Comparison of ENCODE assay signal across 31 cellular contexts in genomic region chr5:60178101-60178500, GRCh38.
DNase-seq lines count a peak whose midpoint lies in the region; ATAC-seq and TF ChIP-seq lines count a peak whose summit lies in the region.
"Had no signal": no experiment of that assay in that cellular context is flagged by ENCODE, and none has a peak within 500 bp of the region (broad histone marks: within the 10 kb centered on the region; RNA-seq: fewer than 3 reads in every experiment).

No MANE protein-coding gene starts in this region.

- 0 out of 2 replicates have a peak overlapping the region, but pooled peaks have one; percentile 62 for H2AFZ ChIP-seq in SK-N-SH (ENCODE audit: low read depth)

- no peaks in the 10 kb centered on the region for H3K27me3 Mint-ChIP-seq in mesothelial cell of epicardium (ENCODE audit: low read depth)
- H3K27me3 Mint-ChIP-seq: activated naive CD8-positive, alpha-beta T cell treated with anti-CD3 and anti-CD28 coated beads for 36 hours; CD8-positive, alpha-beta memory T cell had no signal

- no peak overlapping the region for H3K9ac ChIP-seq in SK-N-SH

- no peaks in the 10 kb centered on the region for H3K27me3 ChIP-seq in SK-N-SH (ENCODE audit: insufficient read depth)
- H3K27me3 ChIP-seq: body of pancreas, right lobe of liver, transverse colon had no signal

- TF ChIP-seq EP300 in SK-N-SH (IDR thresholded peaks at IDR 0.05; ENCODE audit: borderline replicate concordance in 1 of 2, low read depth in 1 of 2, low read length in 1 of 2), result 0 out of 4 replicates have a peak, but pooled peaks of 1 of the 2 experiments have one; percentile 22

- DNase-seq in EL (peak; percentile 19), SK-N-SH (no peak), dermis blood vessel endothelial cell (peak; percentile 23), mesothelial cell of epicardium (ENCODE audit: low spot score in 2 of 2, unreplicated experiment in 2 of 2) (no peak), islet precursor cell (no peak), omental fat pad (ENCODE audit: low spot score) (no peak)
- no peak for DNase-seq in stimulated activated CD8-positive, alpha-beta memory T cell treated with anti-CD3 and anti-CD28 coated beads, Interleukin-4, amount 100 ng/mL, for 48 hours
- DNase-seq: activated CD4-positive, alpha-beta T cell treated with anti-CD3 and anti-CD28 coated beads for 48 hours; activated effector memory CD4-positive, alpha-beta T cell treated with anti-CD3 and anti-CD28 coated beads, Interleukin-2, amount 50 U/mL, for 16 hours; activated naive CD8-positive, alpha-beta T cell treated with anti-CD3 and anti-CD28 coated beads for 36 hours; body of pancreas; CD8-positive, alpha-beta memory T cell; glutamatergic neuron; H9; Karpas-422; left ventricle myocardium inferior; mesendoderm; MV-4-11; NCI-H1436; NCI-H2081 treated with DMSO at 0.1 percent for 48 hours; NCI-H345; right lobe of liver; SIG-M5; stimulated activated CD4-positive, alpha-beta T cell treated with anti-CD3 and anti-CD28 coated beads, Interleukin-4, amount 100 ng/mL, for 4 hours; T-helper 9 cell; transverse colon; WERI-Rb-1 had no signal

- H3F3A ChIP-seq in SK-N-SH (replicated peaks; ENCODE audit: insufficient read depth), result peaks cover 6% of the 10 kb centered on the region

- H3K4me3 ChIP-seq in SK-N-SH (ENCODE audit: low read depth in 2 of 2, low read length in 1 of 2), result no peak overlapping the region
- H3K4me3 ChIP-seq: body of pancreas, left ventricle myocardium inferior, right lobe of liver, transverse colon had no signal

- peak overlapping the region; percentile 1 for H3K27ac Mint-ChIP-seq in mesothelial cell of epicardium
- H3K27ac Mint-ChIP-seq: activated naive CD8-positive, alpha-beta T cell treated with anti-CD3 and anti-CD28 coated beads for 36 hours; CD8-positive, alpha-beta memory T cell; H9; stimulated activated effector memory CD8-positive, alpha-beta T cell treated with anti-CD3 and anti-CD28 coated beads, Interleukin-12 subunit alpha, Interleukin-12 subunit beta, amount 100 ng/mL, for 72 hours had no signal

- no peak overlapping the region for H3K4me3 Mint-ChIP-seq in mesothelial cell of epicardium
- H3K4me3 Mint-ChIP-seq: activated naive CD8-positive, alpha-beta T cell treated with anti-CD3 and anti-CD28 coated beads for 36 hours; CD8-positive, alpha-beta memory T cell; H9; stimulated activated effector memory CD8-positive, alpha-beta T cell treated with anti-CD3 and anti-CD28 coated beads, Interleukin-12 subunit alpha, Interleukin-12 subunit beta, amount 100 ng/mL, for 72 hours had no signal

- H3K36me3 ChIP-seq in SK-N-SH (replicated peaks in 1 of 2; ENCODE audit: control insufficient read depth in 1 of 2, insufficient read depth in 2 of 2, low read length in 1 of 2), result no peaks in the 10 kb centered on the region
- H3K36me3 ChIP-seq: left ventricle myocardium inferior, right lobe of liver, transverse colon, WERI-Rb-1 had no signal

- peaks cover 15% of the 10 kb centered on the region for H3K4me1 Mint-ChIP-seq in mesothelial cell of epicardium
- H3K4me1 Mint-ChIP-seq: activated naive CD8-positive, alpha-beta T cell treated with anti-CD3 and anti-CD28 coated beads for 36 hours; CD8-positive, alpha-beta memory T cell; stimulated activated effector memory CD8-positive, alpha-beta T cell treated with anti-CD3 and anti-CD28 coated beads, Interleukin-12 subunit alpha, Interleukin-12 subunit beta, amount 100 ng/mL, for 72 hours had no signal

- H3K27ac ChIP-seq in SK-N-SH (ENCODE audit: low read depth in 2 of 2, low read length in 1 of 2), result peak overlapping the region; percentile 23 to 43; a peak in 3 of 4 replicates
- H3K27ac ChIP-seq: body of pancreas, left ventricle myocardium inferior, right lobe of liver, transverse colon, WERI-Rb-1 had no signal

- peaks cover 6% of the 10 kb centered on the region; the same call in 1 of the 2 replicates for H3K9me3 ChIP-seq in SK-N-SH
- H3K9me3 ChIP-seq: body of pancreas, right lobe of liver, transverse colon had no signal

- CTCF ChIA-PET in SK-N-SH (lab: Yijun Ruan, JAX), result no interaction called here

- H3K9me3 Mint-ChIP-seq in mesothelial cell of epicardium, result peaks cover 26% of the 10 kb centered on the region
- H3K9me3 Mint-ChIP-seq: H9 had no signal

- WGBS in SK-N-SH (ENCODE audit: low lambda C conversion rate), result 19% methylated on average over 1 of the region's 1 CpG

- POLR2A ChIA-PET in SK-N-SH (lab: Yijun Ruan, JAX), result no interaction called here

- TF ChIP-seq CTCF in SK-N-SH (IDR thresholded peaks at IDR 0.05), result no peak
- no peak for TF ChIP-seq CTCF in mesothelial cell of epicardium (IDR thresholded peaks at IDR 0.05; ENCODE audit: unreplicated experiment)
- no peak for TF ChIP-seq CTCF in omental fat pad (IDR thresholded peaks at IDR 0.05)

- H3K79me2 ChIP-seq in SK-N-SH (ENCODE audit: insufficient read depth), result no peaks in the 10 kb centered on the region

- no peaks in the 10 kb centered on the region for H3K9me2 ChIP-seq in SK-N-SH

- peaks cover 21% of the 10 kb centered on the region for H3K36me3 Mint-ChIP-seq in mesothelial cell of epicardium
- H3K36me3 Mint-ChIP-seq: activated naive CD8-positive, alpha-beta T cell treated with anti-CD3 and anti-CD28 coated beads for 36 hours; CD8-positive, alpha-beta memory T cell; stimulated activated effector memory CD8-positive, alpha-beta T cell treated with anti-CD3 and anti-CD28 coated beads, Interleukin-12 subunit alpha, Interleukin-12 subunit beta, amount 100 ng/mL, for 72 hours had no signal

- H3K4me1 ChIP-seq in SK-N-SH (ENCODE audit: control insufficient read depth in 1 of 2, insufficient read depth in 2 of 2, low read depth in 1 of 2, low read length in 1 of 2), result no peaks in the 10 kb centered on the region; a peak in 2 of 4 replicates
- H3K4me1 ChIP-seq: body of pancreas, left ventricle myocardium inferior, right lobe of liver, transverse colon had no signal

- no peaks in the 10 kb centered on the region for H4K20me1 ChIP-seq in SK-N-SH (ENCODE audit: insufficient read depth)

- H3K4me2 ChIP-seq in SK-N-SH, result no peak overlapping the region

- ATAC-seq in HG02970 (IDR thresholded peaks at IDR 0.05; ENCODE audit: low FRiP score, unreplicated experiment) (no peak), omental fat pad (ENCODE audit: low FRiP score) (no peak)
- ATAC-seq: body of pancreas; HepG2; Panc1; right lobe of liver; stimulated activated effector memory CD8-positive, alpha-beta T cell treated with anti-CD3 and anti-CD28 coated beads, Interleukin-12 subunit alpha, Interleukin-12 subunit beta, amount 100 ng/mL, for 72 hours had no signal

- TF ChIP-seq RAD21 in SK-N-SH (IDR thresholded peaks at IDR 0.05; ENCODE audit: low read length), result no peak

TF ChIP-seq in SK-N-SH, 30 proteins besides CTCF, POLR2A, EP300 and RAD21 (continues in another document):
- TF ChIP-seq TCF12 (IDR thresholded peaks at IDR 0.05) (peak; percentile 25), EZH2phosphoT487 (IDR thresholded peaks at IDR 0.05; ENCODE audit: borderline replicate concordance, low read depth) (no peak), FOXM1 (IDR thresholded peaks at IDR 0.05; ENCODE audit: low read depth) (no peak), GATA2 (CRISPR knock-in tag; IDR thresholded peaks at IDR 0.05) (no peak), USF2 (IDR thresholded peaks at IDR 0.05; ENCODE audit: borderline replicate concordance, low read depth, low read length) (no peak), IRF3 (IDR thresholded peaks at IDR 0.05; ENCODE audit: low read depth, low read length) (no peak), CHD2 (IDR thresholded peaks at IDR 0.05; ENCODE audit: low read length, partially characterized antibody) (no peak), MAX (IDR thresholded peaks at IDR 0.05; ENCODE audit: low read depth) (no peak), NFIC (IDR thresholded peaks at IDR 0.05; ENCODE audit: borderline replicate concordance) (peak; percentile 45; the same call in 1 of the 2 replicates), FOSL2 (IDR thresholded peaks at IDR 0.05; ENCODE audit: borderline replicate concordance, low read depth) (0 out of 2 replicates have a peak, but pooled peaks have one; percentile 11), RCOR1 (IDR thresholded peaks at IDR 0.05; ENCODE audit: low read length) (no peak), SIN3A (IDR thresholded peaks at IDR 0.05; ENCODE audit: borderline replicate concordance, low read depth, low read length) (no peak), POLR2AphosphoS5 (IDR thresholded peaks at IDR 0.05; ENCODE audit: low read depth, low read length) (no peak), RXRA (IDR thresholded peaks at IDR 0.05; ENCODE audit: borderline replicate concordance, low read depth) (no peak), TAF1 (IDR thresholded peaks at IDR 0.05; ENCODE audit: borderline replicate concordance, low read depth, low read length) (no peak)
- TF ChIP-seq, protein P1, sequence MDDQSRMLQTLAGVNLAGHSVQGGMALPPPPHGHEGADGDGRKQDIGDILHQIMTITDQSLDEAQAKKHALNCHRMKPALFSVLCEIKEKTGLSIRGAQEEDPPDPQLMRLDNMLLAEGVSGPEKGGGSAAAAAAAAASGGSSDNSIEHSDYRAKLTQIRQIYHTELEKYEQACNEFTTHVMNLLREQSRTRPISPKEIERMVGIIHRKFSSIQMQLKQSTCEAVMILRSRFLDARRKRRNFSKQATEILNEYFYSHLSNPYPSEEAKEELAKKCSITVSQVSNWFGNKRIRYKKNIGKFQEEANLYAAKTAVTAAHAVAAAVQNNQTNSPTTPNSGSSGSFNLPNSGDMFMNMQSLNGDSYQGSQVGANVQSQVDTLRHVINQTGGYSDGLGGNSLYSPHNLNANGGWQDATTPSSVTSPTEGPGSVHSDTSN (IDR thresholded peaks at IDR 0.05), result 0 out of 2 replicates have a peak, but pooled peaks have one; percentile 5

Comparison
In these comparisons a context has a peak if more than half of its experiments do, and no peak if none do; other contexts are left out.
1. DNase-seq: peak in EL (single experiment) and dermis blood vessel endothelial cell (single experiment); none in SK-N-SH (single experiment), mesothelial cell of epicardium (0 of 2), stimulated activated CD8-positive, alpha-beta memory T cell treated with anti-CD3 and anti-CD28 coated beads, Interleukin-4, amount 100 ng/mL, for 48 hours (single experiment), islet precursor cell (single experiment) and omental fat pad (single experiment).